13 cellular contexts compared by ENCODE assay signal in genomic region chr5:80194470-80194869, GRCh38.
DNase-seq lines count a peak whose midpoint lies in the region; ATAC-seq and TF ChIP-seq lines count a peak whose summit lies in the region.
"Had no signal": no experiment of that assay in that cellular context is flagged by ENCODE, and none has a peak within 500 bp of the region (broad histone marks: within the 10 kb centered on the region; RNA-seq: fewer than 3 reads in every experiment).

No MANE protein-coding gene starts in this region.

- H3K36me3 ChIP-seq in heart right ventricle: peaks cover 0 to 3% (median 0%) of the 10 kb centered on the region in 9 donors
- peaks cover 44% of the 10 kb centered on the region for H3K36me3 ChIP-seq in endodermal cell (ENCODE audit: control insufficient read depth, insufficient read depth, low read length)
- no peaks in the 10 kb centered on the region for H3K36me3 ChIP-seq in transverse colon

- H3K27ac Mint-ChIP-seq in T-helper 2 cell treated with Interferon-gamma antibody and Interleukin-4, amounts not matched to agents 5 μg/mL and 100 μg/mL, for 36 hours: peak overlapping the region; percentile 93
- H3K27ac Mint-ChIP-seq in endodermal cell: no peak overlapping the region

- peaks cover 29 to 79% (median 71%) of the 10 kb centered on the region in 9 donors for H3K4me1 ChIP-seq in heart right ventricle
- H3K4me1 ChIP-seq in endodermal cell (ENCODE audit: control insufficient read depth, insufficient read depth, low read length): peaks cover 12% of the 10 kb centered on the region
- H3K4me1 ChIP-seq in transverse colon: peaks cover 17 to 52% (median 33%) of the 10 kb centered on the region in 4 donors

- intact Hi-C loops in heart right ventricle (cut with DNase I) (loop anchor here in 4 of 10 donors (5.0 to 10.0 kb wide), 4 partner anchors 43 to 63 kb away; partner anchors contain the start of gene SERINC5 (in 3 of the 4)), Right ventricle myocardium superior (cut with DNase I) (no loop called here), transverse colon (cut with DNase I; ENCODE audit: low total_unique reads) (no loop called here)

- H3K27me3 ChIP-seq in heart right ventricle (no peaks in the 10 kb centered on the region), endodermal cell (ENCODE audit: control insufficient read depth, insufficient read depth, low read length, poor library complexity, severe bottlenecking) (no peaks in the 10 kb centered on the region), transverse colon (no peaks in the 10 kb centered on the region)

- no peak overlapping the region for H3K4me3 ChIP-seq in heart right ventricle
- no peak overlapping the region for H3K4me3 ChIP-seq in endodermal cell (ENCODE audit: low read length)
- H3K4me3 ChIP-seq in transverse colon: no peak overlapping the region
- H3K4me3 ChIP-seq: mucosa of descending colon had no signal

- peaks cover 71% of the 10 kb centered on the region for H3K4me1 Mint-ChIP-seq in T-helper 2 cell treated with Interferon-gamma antibody and Interleukin-4, amounts not matched to agents 5 μg/mL and 100 μg/mL, for 36 hours (ENCODE audit: low read depth)
- peaks cover 39% of the 10 kb centered on the region for H3K4me1 Mint-ChIP-seq in endodermal cell

- no peak for TF ChIP-seq EP300 in transverse colon (IDR thresholded peaks at IDR 0.05; ENCODE audit: low read depth)

- peaks cover 50% of the 10 kb centered on the region for H3K36me3 Mint-ChIP-seq in T-helper 2 cell treated with Interferon-gamma antibody and Interleukin-4, amounts not matched to agents 5 μg/mL and 100 μg/mL, for 36 hours (ENCODE audit: low read depth)
- peaks cover 26% of the 10 kb centered on the region for H3K36me3 Mint-ChIP-seq in endodermal cell (ENCODE audit: low read depth)

- TF ChIP-seq POLR2A in transverse colon (IDR thresholded peaks at IDR 0.05): no peak

- peak overlapping the region; percentile 81 for H3K4me3 Mint-ChIP-seq in T-helper 2 cell treated with Interferon-gamma antibody and Interleukin-4, amounts not matched to agents 5 μg/mL and 100 μg/mL, for 36 hours
- no peak overlapping the region for H3K4me3 Mint-ChIP-seq in endodermal cell

- in situ Hi-C loops in transverse colon (cut with MboI; ENCODE audit: low pct_ligation_motif_present in 1 of 4, low pct_unique_long_range_greater_than_20kb in 1 of 4, low sequenced_read_pairs in 3 of 4): no loop called here

- no peak for TF ChIP-seq CTCF in heart right ventricle (IDR thresholded peaks at IDR 0.05)
- TF ChIP-seq CTCF in endodermal cell (conservative IDR thresholded peaks at IDR 0.05): no peak
- TF ChIP-seq CTCF in transverse colon (IDR thresholded peaks at IDR 0.05): no peak

- DNase-seq in heart right ventricle (no peak), Right ventricle myocardium superior (no peak), endodermal cell (peak; percentile 42), transverse colon (no peak), NCI-H2196 (lab: John Stamatoyannopoulos, UW; ENCODE audit: unreplicated experiment) (no peak)
- no peak for DNase-seq in T-helper 2 cell treated with Interferon-gamma antibody and Interleukin-4, amounts not matched to agents 5 μg/mL and 100 μg/mL, for 36 hours (ENCODE audit: low spot score)
- DNase-seq: anterior cingulate cortex; effector CD4-positive, alpha-beta T cell; mucosa of descending colon; stimulated activated CD4-positive, alpha-beta T cell treated with anti-CD3 and anti-CD28 coated beads, Interleukin-1b, Interleukin-23, amount 100 ng/mL, for 48 hours had no signal

- peak overlapping the region in 8 of 10 donors; percentile 8 to 83 (median 74) for H3K27ac ChIP-seq in heart right ventricle
- H3K27ac ChIP-seq in endodermal cell (ENCODE audit: low read depth, low read length): no peak overlapping the region
- peak overlapping the region; percentile 14 to 69 (median 42) for H3K27ac ChIP-seq in transverse colon

- no peak for ATAC-seq in heart right ventricle
- no peak for ATAC-seq in Right ventricle myocardium superior (ENCODE audit: poor library complexity)
- no peak for ATAC-seq in HG02678 (IDR thresholded peaks at IDR 0.05; ENCODE audit: unreplicated experiment)
- ATAC-seq in GM21360 (IDR thresholded peaks at IDR 0.05; ENCODE audit: unreplicated experiment): no peak
- ATAC-seq: mucosa of descending colon, SK-N-SH treated with all-trans-retinoic acid at 6 μM for 48 hours had no signal

- H3K9me3 ChIP-seq in heart right ventricle: no peaks in the 10 kb centered on the region
- H3K9me3 ChIP-seq in endodermal cell (ENCODE audit: control insufficient read depth, low read length): no peaks in the 10 kb centered on the region
- H3K9me3 ChIP-seq in transverse colon: no peaks in the 10 kb centered on the region
- H3K9me3 ChIP-seq: mucosa of descending colon had no signal

- no peak overlapping the region for H3K9ac ChIP-seq in endodermal cell (ENCODE audit: extremely low read depth, low read length, poor library complexity, severe bottlenecking)

- H3K27me3 Mint-ChIP-seq in T-helper 2 cell treated with Interferon-gamma antibody and Interleukin-4, amounts not matched to agents 5 μg/mL and 100 μg/mL, for 36 hours (ENCODE audit: low read depth): no peaks in the 10 kb centered on the region
- no peaks in the 10 kb centered on the region for H3K27me3 Mint-ChIP-seq in endodermal cell (ENCODE audit: insufficient read depth)

- 80 to 84% methylated on average over 4 of the region's 4 CpGs for WGBS in heart right ventricle, 2 donors
- WGBS in endodermal cell (ENCODE audit: insufficient coverage in 1 of 2, insufficient read length in 1 of 2), 2 experiments: 92 to 98% methylated on average over 4 of the region's 4 CpGs
- 71 to 76% methylated on average over 3 to 4 of the region's 4 CpGs for WGBS in transverse colon (ENCODE audit: low coverage in 1 of 2), 2 donors

- no peaks in the 10 kb centered on the region for H3K9me3 Mint-ChIP-seq in T-helper 2 cell treated with Interferon-gamma antibody and Interleukin-4, amounts not matched to agents 5 μg/mL and 100 μg/mL, for 36 hours
- no peaks in the 10 kb centered on the region for H3K9me3 Mint-ChIP-seq in endodermal cell
